Comparison of ENCODE assay signal across 10 cellular contexts in the genomic region with DNA sequence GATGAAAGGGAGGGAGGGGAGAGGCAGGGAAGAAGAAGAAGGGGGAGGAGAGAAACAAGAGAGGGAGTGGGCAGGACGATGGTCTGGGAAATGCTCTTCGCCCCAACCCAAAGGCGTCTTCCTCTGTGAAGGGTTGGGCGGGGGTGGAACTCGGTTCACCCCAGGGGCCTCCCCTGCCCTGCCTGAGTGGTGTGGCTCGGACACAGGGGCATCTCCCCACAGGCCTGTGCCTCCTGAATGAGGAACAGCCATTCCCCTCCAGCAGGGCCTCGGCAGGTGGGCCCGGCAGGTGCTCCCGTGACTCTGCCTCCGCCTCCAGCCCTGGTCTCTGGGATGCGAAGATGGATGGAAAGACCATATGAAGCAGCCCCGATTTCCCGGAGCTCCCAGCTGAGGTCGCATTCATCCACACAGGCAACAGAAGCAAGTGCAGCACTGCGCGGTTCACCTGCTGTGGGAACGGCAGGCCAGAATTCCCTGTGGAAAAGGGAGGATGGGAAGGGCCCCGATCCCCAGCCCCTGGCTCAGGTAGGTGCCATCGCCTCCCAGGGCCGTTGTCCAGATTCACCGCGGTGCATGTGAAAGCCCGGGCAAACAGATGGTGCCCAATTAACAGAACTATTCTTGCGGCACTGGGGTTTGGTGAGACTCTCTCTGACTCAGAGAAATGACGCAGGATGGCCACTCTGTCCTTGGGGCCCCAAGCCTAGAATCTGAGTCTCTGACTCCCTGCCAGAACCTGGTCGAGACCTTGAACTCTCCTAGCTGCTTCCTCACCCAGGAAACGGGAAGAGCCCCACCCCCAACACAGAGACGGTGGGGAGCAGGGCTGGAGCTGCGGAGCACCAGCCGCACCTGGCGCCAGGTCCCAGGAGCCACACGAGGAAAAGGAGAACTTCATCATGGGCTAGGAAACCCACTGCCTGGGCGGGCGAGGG. TPM values are rescaled to one million over a fixed set of nuclear protein-coding genes. Genes with fewer than 3 reads are reported as not detected.
A peak's percentile ranks its signal among the peaks of the same experiment; 100 is the strongest.
DNase-seq lines count a peak whose midpoint lies in the region; FAIRE-seq and TF ChIP-seq lines count a peak whose summit lies in the region.
"Had no signal": no experiment of that assay in that cellular context is flagged by ENCODE, and none has a peak within 500 bp of the region (broad histone marks: within the 10 kb centered on the region; RNA-seq: fewer than 3 reads in every experiment).

No MANE protein-coding gene starts in this region.

- TF ChIP-seq EP300 in ovary (IDR thresholded peaks at IDR 0.05), result no peak

- H3K4me2 ChIP-seq in Karpas-422 (ENCODE audit: low read depth, low read length, poor library complexity, severe bottlenecking), result peak overlapping the region; percentile 54

- no peak overlapping the region for H3K27ac ChIP-seq in CD8-positive, alpha-beta memory T cell (ENCODE audit: low read depth, low read length)
- H3K27ac ChIP-seq in Karpas-422 (ENCODE audit: low read length), result no peak overlapping the region
- H3K27ac ChIP-seq in ovary, result peak overlapping the region in 1 of 2 donors; percentile 41

- H3K27me3 Mint-ChIP-seq in CD8-positive, alpha-beta memory T cell, result peaks cover 13 to 27% of the 10 kb centered on the region in 2 donors

- H3K9me3 Mint-ChIP-seq in CD8-positive, alpha-beta memory T cell, result no peaks in the 10 kb centered on the region

- H3K4me1 Mint-ChIP-seq in CD8-positive, alpha-beta memory T cell, result peaks cover 0 to 10% (median 9%) of the 10 kb centered on the region in 3 donors

- FAIRE-seq in HTR-8/SVneo (lab: Jason Lieb, UNC), result no peak

- no peaks in the 10 kb centered on the region for H4K20me1 ChIP-seq in Karpas-422 (ENCODE audit: insufficient read depth, low read depth, low read length)

- peaks cover 4% of the 10 kb centered on the region for H3K4me1 ChIP-seq in CD8-positive, alpha-beta memory T cell (ENCODE audit: insufficient read depth, low read length)
- H3K4me1 ChIP-seq in Karpas-422 (ENCODE audit: low read length) (peaks cover 14% of the 10 kb centered on the region), ovary (ENCODE audit: insufficient read depth) (peaks cover 6% of the 10 kb centered on the region)

- peak overlapping the region in 4 of 7 donors; percentile 10 to 75 (median 58) for H3K4me3 Mint-ChIP-seq in CD8-positive, alpha-beta memory T cell

- H3K9me2 ChIP-seq in Karpas-422 (replicated peaks; ENCODE audit: insufficient read depth, low read length), result no peaks in the 10 kb centered on the region

- no peak overlapping the region for H3K9ac ChIP-seq in Karpas-422 (ENCODE audit: low read length)

- no peak for TF ChIP-seq CTCF in ovary (IDR thresholded peaks at IDR 0.05)

- intact Hi-C loops in ovary (cut with DNase I), result no loop called here

- H3K36me3 Mint-ChIP-seq in CD8-positive, alpha-beta memory T cell, result peaks cover 0 to 4% (median 0%) of the 10 kb centered on the region in 3 donors

- H3K27ac Mint-ChIP-seq in CD8-positive, alpha-beta memory T cell, result no peak overlapping the region

- no peak for DNase-seq in CD8-positive, alpha-beta memory T cell
- DNase-seq in Karpas-422, result no peak
- peak; percentile 34 for DNase-seq in hepatic stellate cell (ENCODE audit: low spot score)
- peak; percentile 81 to 91 (median 86) for DNase-seq in ovary
- no peak for DNase-seq in NCI-H446 (lab: John Stamatoyannopoulos, UW)
- no peak for DNase-seq in NCI-H510A (lab: John Stamatoyannopoulos, UW)
- no peak for DNase-seq in DMS114 treated with DMSO at 0.1 percent for 48 hours (lab: John Stamatoyannopoulos, UW; ENCODE audit: unreplicated experiment)
- no peak for DNase-seq in HTR-8/SVneo (ENCODE audit: insufficient read length, low spot score)
- DNase-seq: NCI-H69, right cardiac atrium had no signal

- no peak overlapping the region for H3K4me3 ChIP-seq in CD8-positive, alpha-beta memory T cell (ENCODE audit: low read length)
- no peak overlapping the region for H3K4me3 ChIP-seq in Karpas-422 (ENCODE audit: low read length)
- no peak overlapping the region for H3K4me3 ChIP-seq in ovary

- peaks cover 3% of the 10 kb centered on the region for H3K27me3 ChIP-seq in CD8-positive, alpha-beta memory T cell (ENCODE audit: insufficient read depth, low read length, poor library complexity, severe bottlenecking)
- H3K27me3 ChIP-seq in Karpas-422 (ENCODE audit: low read length) (no peaks in the 10 kb centered on the region), ovary (no peaks in the 10 kb centered on the region)

- CTCF ChIA-PET in CD8-positive, alpha-beta memory T cell (lab: Charles Lee), result interaction anchor here (1.5 kb wide), 1 partner anchor 8 kb away, joined by 3 read pairs; no protein-coding TSS in a partner anchor

- POLR2A ChIA-PET in CD8-positive, alpha-beta memory T cell (lab: Charles Lee), result no interaction called here

- WGBS in ovary, 3 donors, result 20 to 22% (median 21%) methylated on average over 34 of the region's 34 CpGs

- H2AFZ ChIP-seq in Karpas-422 (ENCODE audit: low read length), result no peak overlapping the region

- H3K9me3 ChIP-seq in CD8-positive, alpha-beta memory T cell (ENCODE audit: low read length), result no peaks in the 10 kb centered on the region
- H3K9me3 ChIP-seq in Karpas-422 (ENCODE audit: low read length), result no peaks in the 10 kb centered on the region
- H3K9me3 ChIP-seq in ovary, result no peaks in the 10 kb centered on the region

- H3K79me2 ChIP-seq in Karpas-422 (ENCODE audit: low read length), result no peaks in the 10 kb centered on the region

- TF ChIP-seq POLR2A in ovary (IDR thresholded peaks at IDR 0.05), result no peak

- H3K36me3 ChIP-seq in CD8-positive, alpha-beta memory T cell (ENCODE audit: insufficient read depth, low read length), result no peaks in the 10 kb centered on the region
- H3K36me3 ChIP-seq in Karpas-422 (ENCODE audit: insufficient read depth, low read length), result no peaks in the 10 kb centered on the region
- H3K36me3 ChIP-seq in ovary, result no peaks in the 10 kb centered on the region

RNA-seq across cellular contexts. Expression of a gene that starts 29.5 kb away (rescaled TPM):
- 1 to 10 TPM; 4.6 to 4.7 TPM for total RNA-seq in CD8-positive, alpha-beta memory T cell
- polyA plus RNA-seq in CD8-positive, alpha-beta memory T cell, result 3.6 TPM
- 7.2 and 8.8 TPM in 2 replicates for total RNA-seq in Karpas-422 (2014; rRNA removed; shearing (Covaris generic); ENCODE audit: low replicate concordance)
- 10 to 100 TPM; 25.2 to 75.5 (median 49.9) TPM for total RNA-seq in ovary
- polyA plus RNA-seq in ovary, result 10 to 100 TPM; 24.4 to 48.1 TPM

Comparison
In these comparisons a context has a peak if more than half of its experiments do, and no peak if none do; other contexts are left out.
1. DNase-seq: peak in hepatic stellate cell (single experiment) and ovary (5 of 5); none in CD8-positive, alpha-beta memory T cell (0 of 5), Karpas-422 (single experiment), NCI-H446 (0 of 2), NCI-H510A (single experiment), DMS114 treated with DMSO at 0.1 percent for 48 hours (single experiment) and HTR-8/SVneo (single experiment).